9 cellular contexts compared by ENCODE assay signal in genomic region chr15:73602444-73602843, GRCh38. TPM values are rescaled to one million over a fixed set of nuclear protein-coding genes. Genes with fewer than 3 reads are reported as not detected.
DNase-seq lines count a peak whose midpoint lies in the region; ATAC-seq and TF ChIP-seq lines count a peak whose summit lies in the region.
"Had no signal": no experiment of that assay in that cellular context is flagged by ENCODE, and none has a peak within 500 bp of the region (broad histone marks: within the 10 kb centered on the region; RNA-seq: fewer than 3 reads in every experiment).

No MANE protein-coding gene starts in this region.

- H3K79me2 ChIP-seq in fibroblast of lung (ENCODE audit: control insufficient read depth, insufficient read depth, low read length): peaks cover 78% of the 10 kb centered on the region
- H3K79me2 ChIP-seq in osteoblast (ENCODE audit: insufficient read depth, low read length): peaks cover 100% of the 10 kb centered on the region

- H3K27ac ChIP-seq in C4-2B (peak overlapping the region; percentile 60; the same call in 1 of the 2 replicates), RWPE2 (ENCODE audit: poor library complexity, severe bottlenecking) (peak overlapping the region; percentile 56), fibroblast of lung (ENCODE audit: insufficient read depth, low read length) (peak overlapping the region; percentile 64), osteoblast (ENCODE audit: low read depth, low read length) (peak overlapping the region; percentile 83)

- H3K4me1 ChIP-seq in RWPE2 (ENCODE audit: insufficient read depth, poor library complexity, severe bottlenecking) (peaks cover 42% of the 10 kb centered on the region), fibroblast of lung (ENCODE audit: control insufficient read depth, extremely low read depth, insufficient read depth, low read length) (peaks cover 29% of the 10 kb centered on the region), osteoblast (ENCODE audit: insufficient read depth, low read length) (peaks cover 63% of the 10 kb centered on the region)

- H4K20me1 ChIP-seq in fibroblast of lung (ENCODE audit: control insufficient read depth, extremely low read depth, insufficient read depth, low read length): no peaks in the 10 kb centered on the region
- peaks cover 72% of the 10 kb centered on the region for H4K20me1 ChIP-seq in osteoblast (ENCODE audit: insufficient read depth, low read length)

- H3K4me2 ChIP-seq in fibroblast of lung (ENCODE audit: extremely low read depth, insufficient read depth, low read length): peak overlapping the region; percentile 87
- peak overlapping the region; percentile 72 for H3K4me2 ChIP-seq in osteoblast (ENCODE audit: insufficient read depth, low read length)

- no peaks in the 10 kb centered on the region for H3K9me3 ChIP-seq in RWPE2 (ENCODE audit: severe bottlenecking)
- H3K9me3 ChIP-seq in fibroblast of lung (ENCODE audit: control insufficient read depth, insufficient read depth, low read depth, low read length): no peaks in the 10 kb centered on the region
- no peaks in the 10 kb centered on the region for H3K9me3 ChIP-seq in osteoblast (ENCODE audit: low read depth, low read length)

- no peak overlapping the region for H3K4me3 ChIP-seq in RWPE2 (ENCODE audit: severe bottlenecking)
- H3K4me3 ChIP-seq in fibroblast of lung (replicated peaks in 1 of 4; ENCODE audit: control extremely low read depth in 1 of 4, insufficient read depth in 1 of 4, low read depth in 3 of 4, low read length in 4 of 4): no peak overlapping the region
- H3K4me3 ChIP-seq in osteoblast (ENCODE audit: insufficient read depth, low read length): no peak overlapping the region

- DNase-seq in RWPE2 (ENCODE audit: low spot score) (no peak), fibroblast of lung (ENCODE audit: low read depth in 2 of 2) (no peak), osteoblast (ENCODE audit: insufficient read length, low spot score, missing footprints) (no peak), SIG-M5 (lab: John Stamatoyannopoulos, UW) (no peak), NCI-H1105 (lab: John Stamatoyannopoulos, UW) (no peak), NCI-H2081 treated with DMSO at 0.1 percent for 48 hours (lab: John Stamatoyannopoulos, UW) (no peak), DMS153 treated with DMSO at 0.1 percent for 48 hours (lab: John Stamatoyannopoulos, UW; ENCODE audit: unreplicated experiment) (no peak)
- DNase-seq: NCI-H2029 had no signal

- no peak overlapping the region for H3K9ac ChIP-seq in fibroblast of lung (ENCODE audit: insufficient read depth, low read length)

- peak; percentile 15; the same call in 1 of the 3 replicates for ATAC-seq in RWPE2 (ENCODE audit: low read depth)

- no peak overlapping the region for H2AFZ ChIP-seq in fibroblast of lung (ENCODE audit: low read length)
- no peak overlapping the region for H2AFZ ChIP-seq in osteoblast (ENCODE audit: low read length)

- TF ChIP-seq CTCF in C4-2B (conservative IDR thresholded peaks at IDR 0.05) (no peak), RWPE2 (IDR thresholded peaks at IDR 0.05; ENCODE audit: poor library complexity, severe bottlenecking) (no peak), fibroblast of lung (conservative IDR thresholded peaks at IDR 0.05 in 1 of 2, IDR thresholded peaks at IDR 0.05 in 1 of 2; ENCODE audit: low read depth in 1 of 2, low read length in 2 of 2) (no peak), osteoblast (IDR thresholded peaks at IDR 0.05; ENCODE audit: extremely low read depth, low read depth, low read length) (no peak)

- H3K36me3 ChIP-seq in RWPE2 (ENCODE audit: low read depth) (peaks cover 8% of the 10 kb centered on the region), fibroblast of lung (ENCODE audit: control insufficient read depth, insufficient read depth, low read length) (no peaks in the 10 kb centered on the region), osteoblast (ENCODE audit: insufficient read depth, low read length) (no peaks in the 10 kb centered on the region)

- H3K27me3 ChIP-seq in RWPE2 (ENCODE audit: insufficient read depth, poor library complexity, severe bottlenecking): no peaks in the 10 kb centered on the region
- H3K27me3 ChIP-seq in fibroblast of lung (ENCODE audit: control insufficient read depth, insufficient read depth, low read length): no peaks in the 10 kb centered on the region
- no peaks in the 10 kb centered on the region for H3K27me3 ChIP-seq in osteoblast (ENCODE audit: insufficient read depth, low read length)

RNA-seq across cellular contexts. Expression of gene NPTN, which starts 30.7 kb away (rescaled TPM):
- total RNA-seq in fibroblast of lung: 121 and 152 TPM in 2 replicates
- polyA plus RNA-seq in fibroblast of lung: 226 and 372 TPM in 2 replicates
- polyA plus RNA-seq in fibroblast of lung (2012): 152 and 229 TPM in 2 replicates
- 120 and 150 TPM in 2 replicates for polyA minus RNA-seq in fibroblast of lung (ENCODE audit: low replicate concordance)
- 116 and 130 TPM in 2 replicates for total RNA-seq in osteoblast
